In the genomic region with DNA sequence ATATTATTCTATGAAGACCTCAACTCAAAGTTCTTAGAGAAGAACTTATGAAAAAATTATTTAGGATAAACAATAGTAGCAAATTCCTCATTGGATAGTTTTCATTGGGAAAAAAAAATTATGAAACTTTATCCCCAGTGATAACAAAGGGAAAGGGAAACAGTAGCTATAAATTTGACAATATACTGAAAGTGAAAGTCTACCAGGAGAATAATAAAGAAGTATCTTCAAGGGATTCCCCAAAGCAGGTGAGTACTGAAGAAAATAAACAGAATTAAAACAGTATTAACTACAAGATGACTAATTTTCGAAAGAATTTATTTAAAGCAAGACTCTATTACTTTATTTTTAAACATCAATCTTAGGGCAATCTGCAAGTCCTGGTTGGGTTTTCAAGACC, we compare ENCODE assay signal across 25 cellular contexts.
"Had no signal": no experiment of that assay in that cellular context is flagged by ENCODE, and none has a peak within 500 bp of the region (broad histone marks: within the 10 kb centered on the region; RNA-seq: fewer than 3 reads in every experiment).

No MANE protein-coding gene starts in this region.

- DNase-seq: activated CD4-positive, alpha-beta memory T cell treated with anti-CD3 and anti-CD28 coated beads, Interleukin-2, amount 10 ng/mL, durations not matched to agents 7 days and 5 days; activated CD4-positive, alpha-beta T cell treated with anti-CD3 and anti-CD28 coated beads for 36 hours; activated CD4-positive, alpha-beta T cell treated with anti-CD3 and anti-CD28 coated beads, Interleukin-2, amount 50 U/mL, for 1 hour; activated gamma-delta T cell treated with Interleukin-2 at 50 U/mL for 16 hours; activated naive CD4-positive, alpha-beta T cell treated with anti-CD3 and anti-CD28 coated beads, Interleukin-2, amount 10 ng/mL, durations not matched to agents 7 days and 5 days; activated naive CD8-positive, alpha-beta T cell treated with anti-CD3 and anti-CD28 coated beads for 36 hours; activated T-cell treated with anti-CD3 and anti-CD28 coated beads, Interleukin-2, amount 50 U/mL, for 72 hours; brain microvascular endothelial cell; MM.1S; NCI-H1105; NCI-H1436; NCI-H1694 treated with DMSO at 0.1 percent for 48 hours; NCI-H2029 treated with DMSO at 0.1 percent for 48 hours; NCI-H345; NCI-H510A; NCI-H526 treated with DMSO at 0.1 percent for 48 hours; NCI-H82; RPMI8226; T-cell had no signal

- H3K27me3 Mint-ChIP-seq: activated CD4-positive, alpha-beta memory T cell treated with anti-CD3 and anti-CD28 coated beads, Interleukin-2, amount 10 ng/mL, durations not matched to agents 7 days and 5 days; activated CD4-positive, alpha-beta T cell treated with anti-CD3 and anti-CD28 coated beads for 36 hours; activated naive CD4-positive, alpha-beta T cell treated with anti-CD3 and anti-CD28 coated beads, Interleukin-2, amount 10 ng/mL, durations not matched to agents 7 days and 5 days; activated naive CD8-positive, alpha-beta T cell treated with anti-CD3 and anti-CD28 coated beads for 36 hours; T-cell had no signal

- H3K27ac Mint-ChIP-seq: activated CD4-positive, alpha-beta memory T cell treated with anti-CD3 and anti-CD28 coated beads, Interleukin-2, amount 10 ng/mL, durations not matched to agents 7 days and 5 days; activated CD4-positive, alpha-beta T cell treated with anti-CD3 and anti-CD28 coated beads for 36 hours; activated naive CD4-positive, alpha-beta T cell treated with anti-CD3 and anti-CD28 coated beads, Interleukin-2, amount 10 ng/mL, durations not matched to agents 7 days and 5 days; activated naive CD8-positive, alpha-beta T cell treated with anti-CD3 and anti-CD28 coated beads for 36 hours; activated T-helper 2 cell treated with anti-CD3 and anti-CD28 coated beads, Interferon-gamma antibody, Interleukin-2, Interleukin-4, amounts not matched to agents 10 μg/mL and 5 μg/mL and 100 μg/mL, durations not matched to agents 14 hours and 24 hours and 36 hours had no signal

- ATAC-seq: activated CD4-positive, alpha-beta T cell treated with anti-CD3 and anti-CD28 coated beads for 36 hours; activated T-cell treated with anti-CD3 and anti-CD28 coated beads, Interleukin-2, amount 50 U/mL, for 72 hours; Panc1; Right ventricle myocardium inferior; T-cell had no signal

- H3K27ac ChIP-seq: brain microvascular endothelial cell, cardiac muscle cell, SK-N-MC, VCaP had no signal

- H3K27me3 ChIP-seq: brain microvascular endothelial cell, cardiac muscle cell had no signal

- H3K9me3 Mint-ChIP-seq: activated CD4-positive, alpha-beta memory T cell treated with anti-CD3 and anti-CD28 coated beads, Interleukin-2, amount 10 ng/mL, durations not matched to agents 7 days and 5 days; activated naive CD8-positive, alpha-beta T cell treated with anti-CD3 and anti-CD28 coated beads for 36 hours had no signal

- H3K4me3 Mint-ChIP-seq: activated CD4-positive, alpha-beta memory T cell treated with anti-CD3 and anti-CD28 coated beads, Interleukin-2, amount 10 ng/mL, durations not matched to agents 7 days and 5 days; activated CD4-positive, alpha-beta T cell treated with anti-CD3 and anti-CD28 coated beads for 36 hours; activated naive CD4-positive, alpha-beta T cell treated with anti-CD3 and anti-CD28 coated beads, Interleukin-2, amount 10 ng/mL, durations not matched to agents 7 days and 5 days; activated naive CD8-positive, alpha-beta T cell treated with anti-CD3 and anti-CD28 coated beads for 36 hours; activated T-cell treated with anti-CD3 and anti-CD28 coated beads, Interleukin-2, amount 50 U/mL, for 72 hours; T-cell had no signal

- H3K4me3 ChIP-seq: cardiac muscle cell, SK-N-MC had no signal
